12 cellular contexts compared by ENCODE assay signal in the genomic region with DNA sequence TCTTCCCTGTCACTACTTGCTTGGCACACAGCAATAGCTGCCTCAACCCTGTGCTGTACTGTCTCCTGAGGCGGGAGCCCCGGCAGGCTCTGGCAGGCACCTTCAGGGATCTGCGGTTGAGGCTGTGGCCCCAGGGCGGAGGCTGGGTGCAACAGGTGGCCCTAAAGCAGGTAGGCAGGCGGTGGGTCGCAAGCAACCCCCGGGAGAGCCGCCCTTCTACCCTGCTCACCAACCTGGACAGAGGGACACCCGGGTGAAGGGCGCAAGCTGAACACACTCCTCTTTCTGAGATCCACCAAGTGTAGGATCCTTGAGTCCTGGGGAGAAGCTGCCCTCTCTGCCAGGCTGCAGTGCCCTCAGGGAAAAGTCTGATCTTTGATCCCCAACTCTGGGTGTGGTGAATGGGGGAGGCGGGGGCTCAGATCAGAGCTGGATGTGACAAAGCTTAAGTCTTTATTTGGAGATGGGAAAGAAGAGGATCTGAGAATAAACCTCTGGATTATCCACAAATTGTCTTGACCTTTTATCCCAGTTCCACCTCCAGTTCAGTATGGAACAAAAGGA. TPM values are rescaled to one million over a fixed set of nuclear protein-coding genes. Genes with fewer than 3 reads are reported as not detected.
DNase-seq lines count a peak whose midpoint lies in the region; ATAC-seq and TF ChIP-seq lines count a peak whose summit lies in the region.
"Had no signal": no experiment of that assay in that cellular context is flagged by ENCODE, and none has a peak within 500 bp of the region (broad histone marks: within the 10 kb centered on the region; RNA-seq: fewer than 3 reads in every experiment).

No MANE protein-coding gene starts in this region.

- BruUV-seq in Panc1 (replicated peaks; lab: Mats Ljungman, UMichigan) = no TSS peak

- ATAC-seq in Panc1 (no peak), GM19455 (IDR thresholded peaks at IDR 0.05; ENCODE audit: unreplicated experiment) (no peak)
- no peak for ATAC-seq in stimulated activated naive CD8-positive, alpha-beta T cell treated with anti-CD3 and anti-CD28 coated beads, Interleukin-15, amount 100 ng/mL, for 72 hours
- ATAC-seq: sciatic nerve had no signal

- peaks cover 78% of the 10 kb centered on the region for H3K4me1 ChIP-seq in Panc1 (ENCODE audit: control insufficient read depth, insufficient read depth, low read length)

- H3K9me3 Mint-ChIP-seq in activated CD4-positive, alpha-beta T cell treated with anti-CD3 and anti-CD28 coated beads, Interleukin-2, amount 10 ng/mL, durations not matched to agents 7 days and 5 days = no peaks in the 10 kb centered on the region
- no peaks in the 10 kb centered on the region for H3K9me3 Mint-ChIP-seq in endothelial cell (ENCODE audit: unreplicated experiment)
- no peaks in the 10 kb centered on the region for H3K9me3 Mint-ChIP-seq in stimulated activated naive CD8-positive, alpha-beta T cell treated with anti-CD3 and anti-CD28 coated beads, Interleukin-15, amount 100 ng/mL, for 72 hours

- peak overlapping the region; percentile 99 for H3K27ac ChIP-seq in Panc1 (ENCODE audit: low read length)

- peaks cover 64% of the 10 kb centered on the region for H3K4me1 Mint-ChIP-seq in activated CD4-positive, alpha-beta T cell treated with anti-CD3 and anti-CD28 coated beads, Interleukin-2, amount 10 ng/mL, durations not matched to agents 7 days and 5 days
- peaks cover 65% of the 10 kb centered on the region for H3K4me1 Mint-ChIP-seq in endothelial cell (ENCODE audit: unreplicated experiment)
- H3K4me1 Mint-ChIP-seq in stimulated activated naive CD8-positive, alpha-beta T cell treated with anti-CD3 and anti-CD28 coated beads, Interleukin-15, amount 100 ng/mL, for 72 hours = peaks cover 96% of the 10 kb centered on the region

- H3K36me3 ChIP-seq in Panc1 (ENCODE audit: control insufficient read depth, insufficient read depth, low read length) = 0 out of 2 replicates have a peak, but pooled peaks cover 3% of the 10 kb centered on the region

- POLR2A ChIA-PET in activated CD4-positive, alpha-beta T cell treated with anti-CD3 and anti-CD28 coated beads, Interleukin-2, amount 10 ng/mL, durations not matched to agents 7 days and 5 days (lab: Charles Lee) = no interaction called here
- POLR2A ChIA-PET in Panc1 (lab: Charles Lee) = interaction anchor here (0.9 kb wide), 1 partner anchor 11 kb away, joined by 5 read pairs; no protein-coding TSS in a partner anchor

- H3K27me3 Mint-ChIP-seq in activated CD4-positive, alpha-beta T cell treated with anti-CD3 and anti-CD28 coated beads, Interleukin-2, amount 10 ng/mL, durations not matched to agents 7 days and 5 days = no peaks in the 10 kb centered on the region
- peaks cover 24% of the 10 kb centered on the region for H3K27me3 Mint-ChIP-seq in endothelial cell (ENCODE audit: unreplicated experiment)
- H3K27me3 Mint-ChIP-seq in stimulated activated naive CD8-positive, alpha-beta T cell treated with anti-CD3 and anti-CD28 coated beads, Interleukin-15, amount 100 ng/mL, for 72 hours = no peaks in the 10 kb centered on the region

- H3K9me3 ChIP-seq in Panc1 (ENCODE audit: control insufficient read depth, insufficient read depth, low read depth, low read length) = no peaks in the 10 kb centered on the region

- in situ Hi-C loops in Panc1 (cut with HindIII; ENCODE audit: low pct_unique_long_range_greater_than_20kb, low sequenced_read_pairs) = no loop called here

- H3K36me3 Mint-ChIP-seq in activated CD4-positive, alpha-beta T cell treated with anti-CD3 and anti-CD28 coated beads, Interleukin-2, amount 10 ng/mL, durations not matched to agents 7 days and 5 days (ENCODE audit: low read depth) = peaks cover 23% of the 10 kb centered on the region
- peaks cover 13% of the 10 kb centered on the region for H3K36me3 Mint-ChIP-seq in endothelial cell (ENCODE audit: low read depth, unreplicated experiment)

- CTCF ChIA-PET in activated CD4-positive, alpha-beta T cell treated with anti-CD3 and anti-CD28 coated beads, Interleukin-2, amount 10 ng/mL, durations not matched to agents 7 days and 5 days (lab: Charles Lee) = interaction anchor here (1.3 to 2.2 kb wide), 2 partner anchors 46 to 124 kb away, joined by 5 to 13 read pairs; no protein-coding TSS in a partner anchor
- CTCF ChIA-PET in Panc1 (lab: Charles Lee) = interaction anchor here (0.6 kb wide), 1 partner anchor 173 kb away, joined by 7 read pairs; no protein-coding TSS in a partner anchor

- peak overlapping the region; percentile 43 to 51 for H3K4me3 ChIP-seq in Panc1 (ENCODE audit: low read depth in 2 of 2, low read length in 2 of 2)

- no peaks in the 10 kb centered on the region for H3K27me3 ChIP-seq in Panc1 (ENCODE audit: control insufficient read depth, insufficient read depth, low read length)

- peak overlapping the region; percentile 80 for H3K27ac Mint-ChIP-seq in activated CD4-positive, alpha-beta T cell treated with anti-CD3 and anti-CD28 coated beads, Interleukin-2, amount 10 ng/mL, durations not matched to agents 7 days and 5 days
- peak overlapping the region; percentile 70 for H3K27ac Mint-ChIP-seq in endothelial cell (ENCODE audit: unreplicated experiment)
- H3K27ac Mint-ChIP-seq in stimulated activated naive CD8-positive, alpha-beta T cell treated with anti-CD3 and anti-CD28 coated beads, Interleukin-15, amount 100 ng/mL, for 72 hours = peak overlapping the region; percentile 73 to 97

- DNase-seq in activated CD4-positive, alpha-beta T cell treated with anti-CD3 and anti-CD28 coated beads, Interleukin-2, amount 10 ng/mL, durations not matched to agents 7 days and 5 days = no peak
- DNase-seq in activated CD4-positive, alpha-beta T cell treated with anti-CD3 and anti-CD28 coated beads, Interleukin-2, amount 50 U/mL, for 4 hours = no peak
- DNase-seq in Panc1 (ENCODE audit: low read depth, low spot score) (no peak), endothelial cell (ENCODE audit: low spot score) (peak; percentile 19), globus pallidus (ENCODE audit: low spot score) (no peak), NCI-H2107 (lab: John Stamatoyannopoulos, UW) (no peak)
- no peak for DNase-seq in stimulated activated naive CD8-positive, alpha-beta T cell treated with anti-CD3 and anti-CD28 coated beads, Interleukin-15, amount 100 ng/mL, for 72 hours
- DNase-seq: amniotic stem cell had no signal

- intact Hi-C loops in Panc1 (cut with micrococcal nuclease; ENCODE audit: unreplicated experiment) = loop anchor here (5.0 kb wide), 1 partner anchor 115 kb away; no protein-coding TSS in a partner anchor

- no peak for TF ChIP-seq CTCF in Panc1 (IDR thresholded peaks at IDR 0.05)
- TF ChIP-seq CTCF in endothelial cell (IDR thresholded peaks at IDR 0.05; ENCODE audit: unreplicated experiment) = no peak

- H3K4me3 Mint-ChIP-seq in activated CD4-positive, alpha-beta T cell treated with anti-CD3 and anti-CD28 coated beads, Interleukin-2, amount 10 ng/mL, durations not matched to agents 7 days and 5 days = no peak overlapping the region
- no peak overlapping the region for H3K4me3 Mint-ChIP-seq in endothelial cell (ENCODE audit: unreplicated experiment)
- peak overlapping the region in 1 of 2 donors; percentile 16 for H3K4me3 Mint-ChIP-seq in stimulated activated naive CD8-positive, alpha-beta T cell treated with anti-CD3 and anti-CD28 coated beads, Interleukin-15, amount 100 ng/mL, for 72 hours

RNA-seq across cellular contexts. Expression of a gene that starts 1.2 kb away (rescaled TPM):
- not detected for total RNA-seq in activated CD4-positive, alpha-beta T cell treated with anti-CD3 and anti-CD28 coated beads, Interleukin-2, amount 10 ng/mL, durations not matched to agents 7 days and 5 days
- 8.0 TPM for total RNA-seq in Panc1 (2021; ENCODE audit: unreplicated experiment)
- 12.6 TPM for polyA plus RNA-seq in Panc1 (2012; ENCODE audit: insufficient read length)
- not detected for total RNA-seq in endothelial cell (ENCODE audit: unreplicated experiment)
- total RNA-seq: epithelial cell of proximal tubule, LHCN-M2, sciatic nerve had no signal

RNA-seq across cellular contexts. Expression of a gene that starts 8.4 kb away (rescaled TPM):
- total RNA-seq in activated CD4-positive, alpha-beta T cell treated with anti-CD3 and anti-CD28 coated beads, Interleukin-2, amount 10 ng/mL, durations not matched to agents 7 days and 5 days = 10 to 100 TPM; 66.3 to 67.3 TPM
- total RNA-seq in Panc1 (2021; ENCODE audit: unreplicated experiment) (80.4 TPM), endothelial cell (ENCODE audit: unreplicated experiment) (42.6 TPM)
- polyA plus RNA-seq in Panc1 (2012; ENCODE audit: insufficient read length) = 33.3 TPM

RNA-seq across cellular contexts. Expression of a gene that starts 31.5 kb away (rescaled TPM):
- total RNA-seq in activated CD4-positive, alpha-beta T cell treated with anti-CD3 and anti-CD28 coated beads, Interleukin-2, amount 10 ng/mL, durations not matched to agents 7 days and 5 days = 10 to 100 TPM; 24.0 to 28.4 TPM
- 28.1 TPM for total RNA-seq in Panc1 (2021; ENCODE audit: unreplicated experiment)
- 26.5 TPM for polyA plus RNA-seq in Panc1 (2012; ENCODE audit: insufficient read length)
- total RNA-seq in endothelial cell (ENCODE audit: unreplicated experiment) = 69.2 TPM

RNA-seq across cellular contexts. Expression of a gene that starts 35.7 kb away (rescaled TPM):
- 100 to 1,000 TPM; 157 to 191 TPM for total RNA-seq in activated CD4-positive, alpha-beta T cell treated with anti-CD3 and anti-CD28 coated beads, Interleukin-2, amount 10 ng/mL, durations not matched to agents 7 days and 5 days
- total RNA-seq in Panc1 (2021; ENCODE audit: unreplicated experiment) (87.0 TPM), endothelial cell (ENCODE audit: unreplicated experiment) (244 TPM)
- polyA plus RNA-seq in Panc1 (2012; ENCODE audit: insufficient read length) = 90.6 TPM
